In genomic region chr18:68623342-68623741, GRCh38 we compare ENCODE assay signal across 9 cellular contexts.
DNase-seq lines count a peak whose midpoint lies in the region; ATAC-seq and TF ChIP-seq lines count a peak whose summit lies in the region.
"Had no signal": no experiment of that assay in that cellular context is flagged by ENCODE, and none has a peak within 500 bp of the region (broad histone marks: within the 10 kb centered on the region; RNA-seq: fewer than 3 reads in every experiment).

No MANE protein-coding gene starts in this region.

- ATAC-seq in GM19372 (IDR thresholded peaks at IDR 0.05; ENCODE audit: low read depth, unreplicated experiment) (peak; percentile 87), lower lobe of right lung (peak in 1 of 2 donors; percentile 60)

- no peaks in the 10 kb centered on the region for H3K4me1 ChIP-seq in lower lobe of right lung
- no peaks in the 10 kb centered on the region for H3K4me1 ChIP-seq in vagina

- TF ChIP-seq CTCF in LNCaP clone FGC (IDR thresholded peaks at IDR 0.05; ENCODE audit: control insufficient read depth, extremely low read depth, insufficient read depth) (peak; percentile 81), lower lobe of right lung (IDR thresholded peaks at IDR 0.05) (peak; percentile 65), vagina (IDR thresholded peaks at IDR 0.05) (peak in 2 of 3 experiments; percentile 16 to 43)

- in situ Hi-C loops in Caki2 (cut with HindIII; ENCODE audit: low pct_unique_long_range_greater_than_20kb, low sequenced_read_pairs), result no loop called here

- H3K27me3 ChIP-seq in lower lobe of right lung (ENCODE audit: low read depth), result no peaks in the 10 kb centered on the region
- H3K27me3 ChIP-seq in vagina, result no peaks in the 10 kb centered on the region

- no peaks in the 10 kb centered on the region for H3K9me3 ChIP-seq in lower lobe of right lung
- H3K9me3 ChIP-seq in vagina, result no peaks in the 10 kb centered on the region

- H3K4me3 ChIP-seq in LNCaP clone FGC (ENCODE audit: low read depth, low read length), result no peak overlapping the region
- no peak overlapping the region for H3K4me3 ChIP-seq in lower lobe of right lung
- no peak overlapping the region for H3K4me3 ChIP-seq in vagina

- intact Hi-C loops in lower lobe of right lung (cut with DNase I), result no loop called here
- intact Hi-C loops in vagina (cut with DNase I), result no loop called here

- peak; percentile 22 for DNase-seq in Caki2 (ENCODE audit: low read depth)
- DNase-seq in LNCaP clone FGC (ENCODE audit: low read depth), result peak; percentile 40
- peak; percentile 60 for DNase-seq in RPMI7951 (ENCODE audit: low read depth)
- DNase-seq in cerebellar cortex (ENCODE audit: low spot score), result peak; percentile 86
- no peak for DNase-seq in lower lobe of right lung
- DNase-seq in vagina (ENCODE audit: extremely low spot score in 2 of 2), result no peak
- no peak for DNase-seq in NCI-H2029 treated with DMSO at 0.1 percent for 48 hours (lab: John Stamatoyannopoulos, UW)
- DNase-seq: activated B cell treated with CpG ODN at 0.5 μM for 24 hours had no signal

- H3K27ac ChIP-seq in lower lobe of right lung (no peak overlapping the region), vagina (no peak overlapping the region)

- no peak for TF ChIP-seq POLR2A in vagina (IDR thresholded peaks at IDR 0.05)

- H3K36me3 ChIP-seq in lower lobe of right lung (no peaks in the 10 kb centered on the region), vagina (no peaks in the 10 kb centered on the region)

Comparison
In these comparisons a context has a peak if more than half of its experiments do, and no peak if none do; other contexts are left out.
1. DNase-seq: peak in Caki2 (single experiment), LNCaP clone FGC (single experiment), RPMI7951 (single experiment) and cerebellar cortex (single experiment); none in lower lobe of right lung (single experiment), vagina (0 of 2) and NCI-H2029 treated with DMSO at 0.1 percent for 48 hours (single experiment).
2. CTCF ChIP-seq: peak in every context shown above with its lines; median percentile 81 in LNCaP clone FGC; 65 in lower lobe of right lung; 30 in vagina.